In genomic region chr2:131517856-131518255, GRCh38 we compare ENCODE assay signal across 18 cellular contexts. TPM values are rescaled to one million over a fixed set of nuclear protein-coding genes. Genes with fewer than 3 reads are reported as not detected.
"Had no signal": no experiment of that assay in that cellular context is flagged by ENCODE, and none has a peak within 500 bp of the region (broad histone marks: within the 10 kb centered on the region; RNA-seq: fewer than 3 reads in every experiment).

No MANE protein-coding gene starts in this region.

RNA-seq across cellular contexts. Expression of gene TUBA3D, which starts 41.9 kb away (rescaled TPM):
- total RNA-seq: cerebellum, dermis blood vessel endothelial cell, endothelial cell of umbilical vein, epithelial cell of proximal tubule, esophagus muscularis mucosa, fibroblast of lung, fibroblast of villous mesenchyme, foreskin keratinocyte, frontal cortex, gastroesophageal sphincter, kidney, left colon, lower lobe of right lung, lung microvascular endothelial cell, mesenteric fat pad, mesothelial cell of epicardium, mucosa of descending colon had no signal
- polyA plus RNA-seq: endothelial cell of umbilical vein, fibroblast of lung, foreskin keratinocyte, immature natural killer cell had no signal
